ENCODE assay signal across 22 cellular contexts in genomic region chr5:138582959-138583358, GRCh38.
"Had no signal": no experiment of that assay in that cellular context is flagged by ENCODE, and none has a peak within 500 bp of the region (broad histone marks: within the 10 kb centered on the region; RNA-seq: fewer than 3 reads in every experiment).

No MANE protein-coding gene starts in this region.

- ATAC-seq: activated CD4-positive, alpha-beta T cell treated with anti-CD3 and anti-CD28 coated beads for 36 hours; activated CD8-positive, alpha-beta memory T cell treated with anti-CD3 and anti-CD28 coated beads, Interleukin-2, amount 10 ng/mL, durations not matched to agents 7 days and 5 days; activated CD8-positive, alpha-beta T cell treated with anti-CD3 and anti-CD28 coated beads, Interleukin-2, amount 10 ng/mL, durations not matched to agents 7 days and 5 days had no signal

- DNase-seq: activated CD4-positive, alpha-beta memory T cell treated with anti-CD3 and anti-CD28 coated beads for 36 hours; activated CD4-positive, alpha-beta T cell treated with anti-CD3 and anti-CD28 coated beads for 36 hours; activated CD4-positive, alpha-beta T cell treated with anti-CD3 and anti-CD28 coated beads, Interleukin-2, amount 10 ng/mL, durations not matched to agents 24 days and 14 days; activated CD4-positive, CD25-positive, alpha-beta regulatory T cell; activated CD4-positive, CD25-positive, alpha-beta regulatory T cell treated with anti-CD3 and anti-CD28 coated beads, Interleukin-2, amount 50 U/mL, for 72 hours; activated CD8-positive, alpha-beta memory T cell treated with anti-CD3 and anti-CD28 coated beads, Interleukin-2, amount 10 ng/mL, durations not matched to agents 7 days and 5 days; activated CD8-positive, alpha-beta memory T cell treated with anti-CD3 and anti-CD28 coated beads, Interleukin-2, amount 50 U/mL, for 4 hours; activated CD8-positive, alpha-beta T cell treated with anti-CD3 and anti-CD28 coated beads, Interleukin-2, amount 10 ng/mL, durations not matched to agents 7 days and 5 days; activated gamma-delta T cell; activated naive CD4-positive, alpha-beta T cell; activated naive CD4-positive, alpha-beta T cell treated with anti-CD3 and anti-CD28 coated beads, Interleukin-2, amount 10 ng/mL, durations not matched to agents 7 days and 5 days; activated T-cell treated with anti-CD3 and anti-CD28 coated beads, Interleukin-2, amount 50 U/mL, for 1 hour; activated T-cell treated with anti-CD3 and anti-CD28 coated beads, Interleukin-2, amount 50 U/mL, for 48 hours; amniotic stem cell; anterior cingulate cortex; brain microvascular endothelial cell; dorsolateral prefrontal cortex; effector memory CD4-positive, alpha-beta T cell; endodermal cell; foreskin fibroblast; T-helper 2 cell had no signal

- H3K36me3 ChIP-seq: brain microvascular endothelial cell had no signal

- H3K27ac ChIP-seq: brain microvascular endothelial cell, coronary artery, dorsolateral prefrontal cortex had no signal

- H3K27me3 ChIP-seq: brain microvascular endothelial cell, dorsolateral prefrontal cortex had no signal

- H3K4me3 ChIP-seq: coronary artery, dorsolateral prefrontal cortex had no signal
